In genomic region chr5:177493795-177494355, GRCh38 we compare ENCODE assay signal across 6 cellular contexts. TPM values are rescaled to one million over a fixed set of nuclear protein-coding genes. Genes with fewer than 3 reads are reported as not detected.
DNase-seq lines count a peak whose midpoint lies in the region; ATAC-seq, FAIRE-seq and TF ChIP-seq lines count a peak whose summit lies in the region.

No MANE protein-coding gene starts in this region.

- peaks cover 63% of the 10 kb centered on the region for H3K4me1 ChIP-seq in A549
- peaks cover 7 to 64% (median 24%) of the 10 kb centered on the region in 4 donors for H3K4me1 ChIP-seq in Peyer's patch
- H3K4me1 ChIP-seq in iPS-20b (ENCODE audit: insufficient read depth, low read length) = peaks cover 22% of the 10 kb centered on the region
- peaks cover 37% of the 10 kb centered on the region for H3K4me1 ChIP-seq in BE2C

- ATAC-seq in A549 (no peak), HG03354 (IDR thresholded peaks at IDR 0.05; ENCODE audit: poor library complexity, severe bottlenecking, unreplicated experiment) (no peak)

- POLR2A ChIA-PET in A549 (lab: Yijun Ruan, JAX) = interaction anchor here (1.1 to 1.2 kb wide), 2 partner anchors 22 to 90 kb away, joined by 3 to 4 read pairs; no protein-coding TSS in a partner anchor

- H3K27ac ChIP-seq in A549 (peak overlapping the region; percentile 82 to 95), Peyer's patch (peak overlapping the region in 3 of 4 donors; percentile 87 to 91 (median 90)), iPS-20b (ENCODE audit: low read length) (no peak overlapping the region)

- TF ChIP-seq POLR2A in A549 (IDR thresholded peaks at IDR 0.05; ENCODE audit: low read length) (no peak), Peyer's patch (IDR thresholded peaks at IDR 0.05) (no peak)

- CTCF ChIA-PET in A549 (lab: Yijun Ruan, JAX) = interaction anchor here (1.4 to 18.1 kb wide), 6 partner anchors 8 to 105 kb away, joined by 4 to 354 read pairs (median 121); partner anchors contain the start of genes DBN1, PDLIM7, PFN3 and PRR7

- 93% methylated on average over 5 of the region's 5 CpGs for WGBS in A549 (ENCODE audit: missing lambda C conversion rate)

- H3K9me3 ChIP-seq in A549 (no peaks in the 10 kb centered on the region), Peyer's patch (no peaks in the 10 kb centered on the region), iPS-20b (ENCODE audit: insufficient read depth, low read depth, low read length) (no peaks in the 10 kb centered on the region), BE2C (no peaks in the 10 kb centered on the region)

- no peak for FAIRE-seq in A549 (lab: Jason Lieb, UNC)

- H3K27me3 ChIP-seq in Peyer's patch (no peaks in the 10 kb centered on the region), iPS-20b (ENCODE audit: insufficient read depth, low read length) (peaks cover 10% of the 10 kb centered on the region), BE2C (no peaks in the 10 kb centered on the region)

- peak overlapping the region; percentile 98 for H3K4me2 ChIP-seq in A549

- H3K36me3 ChIP-seq in Peyer's patch = peaks cover 0 to 23% (median 0%) of the 10 kb centered on the region in 3 donors
- peaks cover 66% of the 10 kb centered on the region for H3K36me3 ChIP-seq in iPS-20b (ENCODE audit: insufficient read depth, low read depth, low read length)
- H3K36me3 ChIP-seq in BE2C = peaks cover 17% of the 10 kb centered on the region

- DNase-seq in A549 (ENCODE audit: low read depth in 1 of 2, low spot score in 1 of 2) = no peak
- no peak for DNase-seq in Peyer's patch
- no peak for DNase-seq in NCI-H1048 (lab: John Stamatoyannopoulos, UW)
- no peak for DNase-seq in BE2C

- TF ChIP-seq CTCF in A549 (IDR thresholded peaks at IDR 0.05) (no peak), Peyer's patch (IDR thresholded peaks at IDR 0.05) (no peak), BE2C (IDR thresholded peaks at IDR 0.05; ENCODE audit: low read depth, low read length) (no peak)

- TF ChIP-seq RAD21 in A549 (conservative IDR thresholded peaks at IDR 0.05 in 1 of 2, IDR thresholded peaks at IDR 0.05 in 1 of 2) = no peak

- TF ChIP-seq EP300 in A549 (IDR thresholded peaks at IDR 0.05) = no peak

- H3K4me3 ChIP-seq in A549 = 0 out of 3 replicates have a peak overlapping the region, but pooled peaks have one; percentile 12
- no peak overlapping the region for H3K4me3 ChIP-seq in Peyer's patch
- H3K4me3 ChIP-seq in iPS-20b (ENCODE audit: low read length) = no peak overlapping the region
- no peak overlapping the region for H3K4me3 ChIP-seq in BE2C (ENCODE audit: low read depth, low read length)

- peak overlapping the region; percentile 99; the same call in 1 of the 2 replicates for H3K9ac ChIP-seq in iPS-20b (ENCODE audit: low read depth, low read length)

TF ChIP-seq in A549, 52 proteins besides CTCF, POLR2A, EP300 and RAD21 (continues in another document):
- no peak for TF ChIP-seq ZSCAN20 (CRISPR knock-in tag; IDR thresholded peaks at IDR 0.05)
- no peak for TF ChIP-seq MYC (IDR thresholded peaks at IDR 0.05; ENCODE audit: borderline replicate concordance, low read length)
- TF ChIP-seq PBX3 (IDR thresholded peaks at IDR 0.05) = no peak
- no peak for TF ChIP-seq KDM1A (IDR thresholded peaks at IDR 0.05; ENCODE audit: low read depth)
- no peak for TF ChIP-seq SMC3 (IDR thresholded peaks at IDR 0.05)
- no peak for TF ChIP-seq ATOH8 (CRISPR knock-in tag; IDR thresholded peaks at IDR 0.05; ENCODE audit: low read depth)
- no peak for TF ChIP-seq USF2 (IDR thresholded peaks at IDR 0.05)
- TF ChIP-seq CHD4 (IDR thresholded peaks at IDR 0.05; ENCODE audit: borderline replicate concordance) = no peak
- TF ChIP-seq CBX2 (IDR thresholded peaks at IDR 0.05; ENCODE audit: borderline replicate concordance, low read depth) = no peak
- TF ChIP-seq ELK1 (IDR thresholded peaks at IDR 0.05; ENCODE audit: low read depth, low read length) = no peak

RNA-seq across cellular contexts. Expression of gene PDLIM7, which starts 3.5 kb away (rescaled TPM):
- polyA plus RNA-seq in A549 (2011; rRNA removed) (26.1 and 30.7 TPM in 2 replicates), A549 (2017; fragmentation: RNase III; extraction: RNeasy Plus Mini Kit Qiagen cat#74134 plus additional on column Dnase treatment) (120 to 141 TPM (median 124 TPM) in 3 replicates)
- 91.5 and 139 TPM in 2 replicates for polyA plus RNA-seq in A549 (2012; cell fraction: cytosol; rRNA removed)
- polyA plus RNA-seq in A549 (2012; cell fraction: nucleus; rRNA removed) = 252 and 329 TPM in 2 replicates
- 22.0 and 27.9 TPM in 2 replicates for polyA minus RNA-seq in A549 (2011; rRNA and poly(A)+ RNA removed)
- total RNA-seq in Peyer's patch = 100 to 1,000 TPM in 1 of 4 donors, 10 to 100 TPM in 3; 17.4 to 137 (median 23.3) TPM
- polyA plus RNA-seq in BE2C (2012; ENCODE audit: insufficient read depth, insufficient read length, low read depth) = 84.1 TPM

RNA-seq across cellular contexts. Expression of gene DOK3, which starts 15.8 kb away (rescaled TPM):
- polyA plus RNA-seq in A549 (2011; rRNA removed) (1.3 and 1.8 TPM in 2 replicates), A549 (2017; fragmentation: RNase III; extraction: RNeasy Plus Mini Kit Qiagen cat#74134 plus additional on column Dnase treatment) (7.1 to 9.1 TPM (median 7.4 TPM) in 3 replicates)
- polyA plus RNA-seq in A549 (2012; cell fraction: cytosol; rRNA removed) = 2.9 and 4.2 TPM in 2 replicates
- polyA plus RNA-seq in A549 (2012; cell fraction: nucleus; rRNA removed) = 26.3 and 29.7 TPM in 2 replicates
- polyA minus RNA-seq in A549 (2011; rRNA and poly(A)+ RNA removed) = 0.54 and 2.0 TPM in 2 replicates
- 10 to 100 TPM in 1 of 4 donors, 1 to 10 TPM in 3; 2.1 to 52.0 (median 5.5) TPM for total RNA-seq in Peyer's patch
- polyA plus RNA-seq in BE2C (2012; ENCODE audit: insufficient read depth, insufficient read length, low read depth) = 33.9 TPM

RNA-seq across cellular contexts. Expression of gene DBN1, which starts 20.4 kb away (rescaled TPM):
- polyA plus RNA-seq in A549 (2011; rRNA removed) = 32.6 and 47.7 TPM in 2 replicates
- polyA plus RNA-seq in A549 (2012; cell fraction: cytosol; rRNA removed) = 33.1 and 34.4 TPM in 2 replicates
- polyA plus RNA-seq in A549 (2012; cell fraction: nucleus; rRNA removed) = 374 and 488 TPM in 2 replicates
- 92.4 to 118 TPM (median 107 TPM) in 3 replicates for polyA plus RNA-seq in A549 (2017; fragmentation: RNase III; extraction: RNeasy Plus Mini Kit Qiagen cat#74134 plus additional on column Dnase treatment)
- 50.2 and 52.4 TPM in 2 replicates for polyA minus RNA-seq in A549 (2011; rRNA and poly(A)+ RNA removed)
- total RNA-seq in Peyer's patch = 10 to 100 TPM; 14.2 to 77.6 (median 23.1) TPM
- polyA plus RNA-seq in BE2C (2012; ENCODE audit: insufficient read depth, insufficient read length, low read depth) = 454 TPM

RNA-seq across cellular contexts. Expression of gene DDX41, which starts 22.9 kb away (rescaled TPM):
- polyA plus RNA-seq in A549 (2011; rRNA removed) (87.7 and 90.7 TPM in 2 replicates), A549 (2017; fragmentation: RNase III; extraction: RNeasy Plus Mini Kit Qiagen cat#74134 plus additional on column Dnase treatment) (121 to 177 TPM (median 172 TPM) in 3 replicates)
- polyA plus RNA-seq in A549 (2012; cell fraction: cytosol; rRNA removed) = 180 and 211 TPM in 2 replicates
- polyA plus RNA-seq in A549 (2012; cell fraction: nucleus; rRNA removed) = 290 and 366 TPM in 2 replicates
- polyA minus RNA-seq in A549 (2011; rRNA and poly(A)+ RNA removed) = 65.9 and 74.8 TPM in 2 replicates
- 100 to 1,000 TPM; 103 to 168 (median 118) TPM for total RNA-seq in Peyer's patch
- polyA plus RNA-seq in BE2C (2012; ENCODE audit: insufficient read depth, insufficient read length, low read depth) = 914 TPM

RNA-seq across cellular contexts. Expression of gene PRR7, which starts 47.3 kb away (rescaled TPM):
- polyA plus RNA-seq in A549 (2011; rRNA removed) (1.8 and 2.2 TPM in 2 replicates), A549 (2017; fragmentation: RNase III; extraction: RNeasy Plus Mini Kit Qiagen cat#74134 plus additional on column Dnase treatment) (11.0 to 12.1 TPM (median 11.2 TPM) in 3 replicates)
- polyA plus RNA-seq in A549 (2012; cell fraction: cytosol; rRNA removed) = 25.9 and 43.4 TPM in 2 replicates
- polyA plus RNA-seq in A549 (2012; cell fraction: nucleus; rRNA removed) = 39.8 and 85.8 TPM in 2 replicates
- 0.58 and 0.95 TPM in 2 replicates for polyA minus RNA-seq in A549 (2011; rRNA and poly(A)+ RNA removed)
- total RNA-seq in Peyer's patch = 1 to 10 TPM in 2 of 4 donors, under 1 TPM in 1, not detected in 1; 0.70 to 2.2 (median 1.9) TPM
- polyA plus RNA-seq in BE2C (2012; ENCODE audit: insufficient read depth, insufficient read length, low read depth) = 84.9 TPM
